ENCODE assay signal across 8 cellular contexts in the genomic region with DNA sequence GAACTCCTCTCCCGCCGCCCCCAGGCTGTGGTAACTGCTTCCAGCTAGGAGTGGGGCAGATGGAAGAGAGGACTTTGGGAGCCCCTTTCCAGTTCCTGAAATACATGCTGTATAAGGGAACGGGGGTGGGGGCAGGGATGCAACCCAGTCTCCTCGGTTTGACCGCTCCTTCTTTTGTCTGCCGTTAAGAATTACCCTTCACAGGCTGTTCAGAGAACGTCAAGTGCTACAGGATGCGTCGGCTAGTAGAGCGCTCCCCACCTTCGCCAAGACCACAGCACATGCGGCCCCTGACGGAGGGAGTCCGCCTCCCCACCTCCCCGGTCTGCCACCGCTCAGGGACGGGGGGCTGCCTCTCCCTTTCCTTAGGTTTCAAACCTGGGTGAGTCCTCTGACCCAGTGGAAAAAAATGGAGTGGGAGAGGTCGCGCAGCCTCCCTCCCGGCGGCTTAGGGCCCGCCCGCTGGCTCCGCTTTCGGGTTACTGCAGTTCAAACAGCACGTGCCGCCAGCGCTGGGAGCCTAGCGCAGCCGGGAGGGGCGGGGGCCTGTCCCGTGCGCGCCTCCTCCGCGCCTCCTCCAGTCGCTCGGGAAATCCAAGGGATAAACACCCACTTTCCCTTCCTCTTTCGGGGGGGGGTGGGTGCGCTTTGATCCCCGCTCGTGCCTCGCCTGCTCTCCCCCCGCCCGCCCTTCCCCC. TPM values are rescaled to one million over a fixed set of nuclear protein-coding genes. Genes with fewer than 3 reads are reported as not detected.
DNase-seq lines count a peak whose midpoint lies in the region; ATAC-seq and TF ChIP-seq lines count a peak whose summit lies in the region.

No MANE protein-coding gene starts in this region.

- TF ChIP-seq CTCF in right atrium auricular region (IDR thresholded peaks at IDR 0.05) (peak in 1 of 2 donors; percentile 14), prostate gland (IDR thresholded peaks at IDR 0.05) (no peak)

- CTCF ChIA-PET in activated CD4-positive, alpha-beta memory T cell treated with anti-CD3 and anti-CD28 coated beads, Interleukin-2, amount 10 ng/mL, durations not matched to agents 7 days and 5 days (lab: Charles Lee) = no interaction called here

- POLR2A ChIA-PET in activated CD4-positive, alpha-beta memory T cell treated with anti-CD3 and anti-CD28 coated beads, Interleukin-2, amount 10 ng/mL, durations not matched to agents 7 days and 5 days (lab: Charles Lee) = no interaction called here

- no peak for TF ChIP-seq POLR2A in prostate gland (IDR thresholded peaks at IDR 0.05)

- H3K4me3 Mint-ChIP-seq in activated CD4-positive, alpha-beta memory T cell treated with anti-CD3 and anti-CD28 coated beads, Interleukin-2, amount 10 ng/mL, durations not matched to agents 7 days and 5 days = no peak overlapping the region

- WGBS in prostate gland = 21% methylated on average over 43 of the region's 45 CpGs

- H3K27ac Mint-ChIP-seq in activated CD4-positive, alpha-beta memory T cell treated with anti-CD3 and anti-CD28 coated beads, Interleukin-2, amount 10 ng/mL, durations not matched to agents 7 days and 5 days = no peak overlapping the region

- H3K27me3 ChIP-seq in right atrium auricular region = peaks cover 5 to 30% of the 10 kb centered on the region in 2 donors
- peaks cover 25% of the 10 kb centered on the region for H3K27me3 ChIP-seq in prostate gland (replicated peaks; ENCODE audit: insufficient read depth)

- H3K27me3 Mint-ChIP-seq in activated CD4-positive, alpha-beta memory T cell treated with anti-CD3 and anti-CD28 coated beads, Interleukin-2, amount 10 ng/mL, durations not matched to agents 7 days and 5 days = peaks cover 38% of the 10 kb centered on the region

- H3K4me1 Mint-ChIP-seq in activated CD4-positive, alpha-beta memory T cell treated with anti-CD3 and anti-CD28 coated beads, Interleukin-2, amount 10 ng/mL, durations not matched to agents 7 days and 5 days = peaks cover 14% of the 10 kb centered on the region

- peaks cover 0 to 73% of the 10 kb centered on the region in 2 donors for H3K4me1 ChIP-seq in right atrium auricular region
- peaks cover 24% of the 10 kb centered on the region for H3K4me1 ChIP-seq in prostate gland (replicated peaks)

- intact Hi-C loops in prostate gland (cut with DNase I) = loop anchor here (5.0 kb wide), 1 partner anchor 341 kb away; no protein-coding TSS in a partner anchor

- H3K36me3 Mint-ChIP-seq in activated CD4-positive, alpha-beta memory T cell treated with anti-CD3 and anti-CD28 coated beads, Interleukin-2, amount 10 ng/mL, durations not matched to agents 7 days and 5 days (ENCODE audit: low read depth) = peaks cover 6% of the 10 kb centered on the region

- H3K27ac ChIP-seq in right atrium auricular region (peak overlapping the region; percentile 62 to 73), prostate gland (no peak overlapping the region)

- H3K36me3 ChIP-seq in right atrium auricular region (no peaks in the 10 kb centered on the region), prostate gland (no peaks in the 10 kb centered on the region)

- H3K4me3 ChIP-seq in right atrium auricular region = peak overlapping the region; percentile 21 to 50
- peak overlapping the region in 1 of 2 donors; percentile 5 for H3K4me3 ChIP-seq in prostate gland

- DNase-seq in D341Med (ENCODE audit: low spot score) = peak; percentile 3
- DNase-seq in activated CD4-positive, alpha-beta memory T cell treated with anti-CD3 and anti-CD28 coated beads, Interleukin-2, amount 10 ng/mL, durations not matched to agents 7 days and 5 days = peak; percentile 12
- DNase-seq in right atrium auricular region (ENCODE audit: low spot score) = peak; percentile 83
- peak; percentile 42 for DNase-seq in prostate gland (ENCODE audit: low spot score)
- DNase-seq in NCI-H1436 treated with DMSO at 0.1 percent for 48 hours (lab: John Stamatoyannopoulos, UW) = no peak
- DNase-seq in HuH-7 (ENCODE audit: low spot score) = no peak
- no peak for DNase-seq in activated CD4-positive, alpha-beta T cell treated with anti-CD3 and anti-CD28 coated beads for 1 hour

- no peaks in the 10 kb centered on the region for H3K9me3 Mint-ChIP-seq in activated CD4-positive, alpha-beta memory T cell treated with anti-CD3 and anti-CD28 coated beads, Interleukin-2, amount 10 ng/mL, durations not matched to agents 7 days and 5 days

- ATAC-seq in GM18511 (IDR thresholded peaks at IDR 0.05; ENCODE audit: unreplicated experiment) = no peak

- H3K9me3 ChIP-seq in right atrium auricular region (no peaks in the 10 kb centered on the region), prostate gland (no peaks in the 10 kb centered on the region)

RNA-seq across cellular contexts. Expression of gene CYP26B1, which starts 4.8 kb away (rescaled TPM):
- total RNA-seq in activated CD4-positive, alpha-beta memory T cell treated with anti-CD3 and anti-CD28 coated beads, Interleukin-2, amount 10 ng/mL, durations not matched to agents 7 days and 5 days = not detected
- total RNA-seq in right atrium auricular region (10 to 100 TPM in 1 of 2 donors, 1 to 10 TPM in 1; 2.5 to 12.8 TPM), prostate gland (10 to 100 TPM in 1 of 2 donors, under 1 TPM in 1; 0.91 to 68.2 TPM)

Comparison
In these comparisons a context has a peak if more than half of its experiments do, and no peak if none do; other contexts are left out.
1. DNase-seq: peak in D341Med (single experiment), activated CD4-positive, alpha-beta memory T cell treated with anti-CD3 and anti-CD28 coated beads, Interleukin-2, amount 10 ng/mL, durations not matched to agents 7 days and 5 days (single experiment), right atrium auricular region (single experiment) and prostate gland (single experiment); none in NCI-H1436 treated with DMSO at 0.1 percent for 48 hours (single experiment), HuH-7 (single experiment) and activated CD4-positive, alpha-beta T cell treated with anti-CD3 and anti-CD28 coated beads for 1 hour (single experiment).
2. H3K27ac ChIP-seq: peak in right atrium auricular region (2 of 2); none in prostate gland (0 of 2).